1 cellular context compared by ENCODE assay signal in the genomic region with DNA sequence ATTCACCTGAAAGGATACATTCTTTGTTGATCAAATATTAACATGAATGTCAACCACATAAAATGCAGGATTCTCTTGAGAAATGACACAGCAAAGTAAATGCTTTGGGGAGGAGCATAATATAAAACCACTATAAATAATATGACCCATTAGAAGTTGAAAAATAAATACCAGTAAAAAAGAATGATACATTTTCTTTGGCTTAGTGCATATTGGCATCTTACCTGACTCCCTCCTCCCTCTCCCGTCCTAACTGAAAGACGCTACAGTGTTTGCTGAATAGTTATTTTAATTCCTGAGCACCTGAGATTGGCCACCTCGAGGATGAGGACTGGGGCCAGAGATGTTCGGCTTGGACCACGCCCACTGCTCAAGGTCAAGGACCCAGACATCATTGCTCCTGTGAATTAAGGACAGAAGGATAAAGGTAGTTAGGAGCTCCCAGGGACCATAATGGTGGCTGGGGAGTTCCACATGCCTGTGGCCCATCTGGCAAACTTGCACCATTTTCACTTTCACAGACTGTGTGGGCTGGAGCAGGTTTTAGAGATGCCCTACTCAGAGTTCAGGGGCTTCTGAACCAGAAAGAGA.
TF ChIP-seq lines count a peak whose summit lies in the region.

No MANE protein-coding gene starts in this region.

TF ChIP-seq in K562, 482 proteins besides CTCF, POLR2A, EP300 and RAD21:
- TF ChIP-seq, protein P1, sequence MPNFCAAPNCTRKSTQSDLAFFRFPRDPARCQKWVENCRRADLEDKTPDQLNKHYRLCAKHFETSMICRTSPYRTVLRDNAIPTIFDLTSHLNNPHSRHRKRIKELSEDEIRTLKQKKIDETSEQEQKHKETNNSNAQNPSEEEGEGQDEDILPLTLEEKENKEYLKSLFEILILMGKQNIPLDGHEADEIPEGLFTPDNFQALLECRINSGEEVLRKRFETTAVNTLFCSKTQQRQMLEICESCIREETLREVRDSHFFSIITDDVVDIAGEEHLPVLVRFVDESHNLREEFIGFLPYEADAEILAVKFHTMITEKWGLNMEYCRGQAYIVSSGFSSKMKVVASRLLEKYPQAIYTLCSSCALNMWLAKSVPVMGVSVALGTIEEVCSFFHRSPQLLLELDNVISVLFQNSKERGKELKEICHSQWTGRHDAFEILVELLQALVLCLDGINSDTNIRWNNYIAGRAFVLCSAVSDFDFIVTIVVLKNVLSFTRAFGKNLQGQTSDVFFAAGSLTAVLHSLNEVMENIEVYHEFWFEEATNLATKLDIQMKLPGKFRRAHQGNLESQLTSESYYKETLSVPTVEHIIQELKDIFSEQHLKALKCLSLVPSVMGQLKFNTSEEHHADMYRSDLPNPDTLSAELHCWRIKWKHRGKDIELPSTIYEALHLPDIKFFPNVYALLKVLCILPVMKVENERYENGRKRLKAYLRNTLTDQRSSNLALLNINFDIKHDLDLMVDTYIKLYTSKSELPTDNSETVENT (CRISPR knock-in tag; IDR thresholded peaks at IDR 0.05), result no peak
- TF ChIP-seq RBM22 (IDR thresholded peaks at IDR 0.05; ENCODE audit: low read depth, low read length, poor library complexity, severe bottlenecking), result peak; percentile 16
